Comparison of ENCODE assay signal across 8 cellular contexts in the genomic region with DNA sequence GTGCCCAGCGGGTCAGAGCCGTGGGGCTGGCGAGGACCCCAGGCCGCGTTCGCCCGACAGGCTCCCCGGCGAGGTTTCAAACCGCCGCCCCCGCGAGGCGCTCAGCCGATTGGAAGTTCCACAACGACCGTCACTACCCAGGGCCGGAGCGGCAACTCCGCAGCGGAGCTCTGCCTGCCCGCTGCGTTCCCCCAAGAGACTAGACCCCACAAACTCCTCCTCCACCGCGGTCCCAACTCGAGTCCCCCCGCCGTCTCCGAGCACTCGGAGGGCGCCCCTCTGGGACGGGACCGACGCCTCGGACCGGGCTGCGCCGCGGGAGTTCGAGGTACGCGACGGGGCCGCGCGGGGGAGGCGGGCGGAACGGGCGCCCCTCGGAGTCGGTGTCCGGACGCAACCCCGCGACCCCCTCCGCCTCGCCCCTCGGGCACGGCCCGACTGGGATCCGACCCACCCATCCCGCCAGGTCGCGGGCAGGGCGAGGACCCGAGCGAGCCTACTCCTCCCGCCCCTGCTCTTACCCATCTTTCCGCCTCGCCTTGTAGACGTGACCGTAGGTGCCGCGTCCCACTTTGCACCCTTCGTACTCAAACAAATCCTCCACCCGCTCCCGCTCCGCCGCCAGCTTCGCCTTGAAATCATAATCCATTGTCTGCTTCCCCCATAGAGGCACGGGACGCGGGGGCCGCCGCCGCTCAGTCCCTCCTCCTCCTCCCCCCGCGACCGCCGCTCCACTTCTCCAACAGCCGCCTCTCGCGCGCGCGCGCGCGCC. TPM values are rescaled to one million over a fixed set of nuclear protein-coding genes. Genes with fewer than 3 reads are reported as not detected.
DNase-seq lines count a peak whose midpoint lies in the region; ATAC-seq, FAIRE-seq and TF ChIP-seq lines count a peak whose summit lies in the region.

No MANE protein-coding gene starts in this region.

- H3K9me3 Mint-ChIP-seq in CD4-positive, CD25-positive, alpha-beta regulatory T cell: peaks cover 0 to 3% (median 0%) of the 10 kb centered on the region in 7 donors
- peaks cover 5% of the 10 kb centered on the region for H3K9me3 Mint-ChIP-seq in activated naive CD8-positive, alpha-beta T cell treated with anti-CD3 and anti-CD28 coated beads for 36 hours
- H3K9me3 Mint-ChIP-seq in type B pancreatic cell: peaks cover 6% of the 10 kb centered on the region

- peak overlapping the region; percentile 78 for H3K4me3 ChIP-seq in CD4-positive, CD25-positive, alpha-beta regulatory T cell (ENCODE audit: low read depth, low read length)
- H3K4me3 ChIP-seq in SJSA1 (peak overlapping the region; percentile 96), pancreas (peak overlapping the region; percentile 74 to 95 (median 93))

- TF ChIP-seq CTCF in pancreas (IDR thresholded peaks at IDR 0.05) (no peak), type B pancreatic cell (conservative IDR thresholded peaks at IDR 0.05) (no peak)

- peak overlapping the region; percentile 95 to 100 (median 98) for H3K4me3 Mint-ChIP-seq in CD4-positive, CD25-positive, alpha-beta regulatory T cell
- H3K4me3 Mint-ChIP-seq in activated naive CD8-positive, alpha-beta T cell treated with anti-CD3 and anti-CD28 coated beads for 36 hours: peak overlapping the region; percentile 95
- peak overlapping the region; percentile 98 for H3K4me3 Mint-ChIP-seq in type B pancreatic cell

- FAIRE-seq in pancreas (lab: Jason Lieb, UNC): no peak

- H3K36me3 ChIP-seq in CD4-positive, CD25-positive, alpha-beta regulatory T cell (ENCODE audit: control insufficient read depth, insufficient read depth, low read length): no peaks in the 10 kb centered on the region
- H3K36me3 ChIP-seq in SJSA1 (peaks cover 13% of the 10 kb centered on the region), pancreas (no peaks in the 10 kb centered on the region)

- ATAC-seq in CD4-positive, CD25-positive, alpha-beta regulatory T cell (ENCODE audit: low read depth in 2 of 2): peak; percentile 0 to 1
- ATAC-seq in GM19452 (IDR thresholded peaks at IDR 0.05; ENCODE audit: unreplicated experiment): peak; percentile 16
- ATAC-seq in Right ventricle myocardium superior (ENCODE audit: poor library complexity): peak; percentile 32
- ATAC-seq in pancreas: peak; percentile 6 to 41 (median 18)

- peak; percentile 48 to 67 (median 54) for DNase-seq in CD4-positive, CD25-positive, alpha-beta regulatory T cell
- DNase-seq in HT-29 (ENCODE audit: low spot score): peak; percentile 25
- peak; percentile 56 to 64 for DNase-seq in SJSA1 (ENCODE audit: low read depth in 1 of 2, low spot score in 2 of 2)
- DNase-seq in activated naive CD8-positive, alpha-beta T cell treated with anti-CD3 and anti-CD28 coated beads for 36 hours: peak; percentile 77
- peak; percentile 69 for DNase-seq in Right ventricle myocardium superior
- DNase-seq in pancreas: peak; percentile 36 to 83 (median 49)
- peak; percentile 76 for DNase-seq in type B pancreatic cell (ENCODE audit: extremely low spot score, unreplicated experiment)

- H3K9me3 ChIP-seq in CD4-positive, CD25-positive, alpha-beta regulatory T cell (ENCODE audit: control insufficient read depth in 2 of 2, low read length in 2 of 2): no peaks in the 10 kb centered on the region
- H3K9me3 ChIP-seq in SJSA1 (replicated peaks) (0 out of 2 replicates have a peak, but pooled peaks cover 3% of the 10 kb centered on the region), pancreas (no peaks in the 10 kb centered on the region)

- intact Hi-C loops in Right ventricle myocardium superior (cut with DNase I): loop anchor here (2.0 kb wide), 1 partner anchor 60 kb away; the partner anchor contains the start of gene AMD1
- intact Hi-C loops in pancreas (cut with DNase I): no loop called here

- peaks cover 15 to 43% (median 33%) of the 10 kb centered on the region in 4 donors for H3K4me1 Mint-ChIP-seq in CD4-positive, CD25-positive, alpha-beta regulatory T cell
- H3K4me1 Mint-ChIP-seq in activated naive CD8-positive, alpha-beta T cell treated with anti-CD3 and anti-CD28 coated beads for 36 hours: peaks cover 19% of the 10 kb centered on the region
- peaks cover 20% of the 10 kb centered on the region for H3K4me1 Mint-ChIP-seq in type B pancreatic cell (ENCODE audit: unreplicated experiment)

- peak overlapping the region; percentile 95 for H3K27ac ChIP-seq in CD4-positive, CD25-positive, alpha-beta regulatory T cell (ENCODE audit: insufficient read depth, low read length, poor library complexity, severe bottlenecking)
- peak overlapping the region; percentile 92 for H3K27ac ChIP-seq in SJSA1
- H3K27ac ChIP-seq in pancreas: peak overlapping the region; percentile 70 to 92 (median 90)

- H3K27ac Mint-ChIP-seq in CD4-positive, CD25-positive, alpha-beta regulatory T cell: peak overlapping the region; percentile 94 to 99 (median 99)
- peak overlapping the region; percentile 98 for H3K27ac Mint-ChIP-seq in activated naive CD8-positive, alpha-beta T cell treated with anti-CD3 and anti-CD28 coated beads for 36 hours
- peak overlapping the region; percentile 100 for H3K27ac Mint-ChIP-seq in type B pancreatic cell

- H3K4me1 ChIP-seq in CD4-positive, CD25-positive, alpha-beta regulatory T cell (ENCODE audit: control insufficient read depth, insufficient read depth, low read length, poor library complexity, severe bottlenecking): peaks cover 19% of the 10 kb centered on the region
- H3K4me1 ChIP-seq in SJSA1 (replicated peaks) (peaks cover 26% of the 10 kb centered on the region), pancreas (peaks cover 0 to 8% (median 5%) of the 10 kb centered on the region in 3 donors)

- no peaks in the 10 kb centered on the region for H3K27me3 ChIP-seq in CD4-positive, CD25-positive, alpha-beta regulatory T cell (ENCODE audit: control insufficient read depth, insufficient read depth, low read length)
- H3K27me3 ChIP-seq in SJSA1 (replicated peaks): no peaks in the 10 kb centered on the region
- no peaks in the 10 kb centered on the region for H3K27me3 ChIP-seq in pancreas

- H3K36me3 Mint-ChIP-seq in CD4-positive, CD25-positive, alpha-beta regulatory T cell: peaks cover 4% of the 10 kb centered on the region
- H3K36me3 Mint-ChIP-seq in activated naive CD8-positive, alpha-beta T cell treated with anti-CD3 and anti-CD28 coated beads for 36 hours: peaks cover 1% of the 10 kb centered on the region
- H3K36me3 Mint-ChIP-seq in type B pancreatic cell: peaks cover 6% of the 10 kb centered on the region

- 1% methylated on average over 61 to 100 of the region's 100 CpGs for WGBS in pancreas, 2 donors

- H3K27me3 Mint-ChIP-seq in CD4-positive, CD25-positive, alpha-beta regulatory T cell: peaks cover 10% of the 10 kb centered on the region
- H3K27me3 Mint-ChIP-seq in activated naive CD8-positive, alpha-beta T cell treated with anti-CD3 and anti-CD28 coated beads for 36 hours: peaks cover 7% of the 10 kb centered on the region
- no peaks in the 10 kb centered on the region for H3K27me3 Mint-ChIP-seq in type B pancreatic cell

RNA-seq across cellular contexts. Expression of gene CDK19, which starts 0.6 kb away (rescaled TPM):
- total RNA-seq in CD4-positive, CD25-positive, alpha-beta regulatory T cell: 16.5 TPM
- 1 to 10 TPM; 1.4 to 2.3 (median 1.6) TPM for polyA plus RNA-seq in CD4-positive, CD25-positive, alpha-beta regulatory T cell
- total RNA-seq in HT-29 (2014; rRNA removed; shearing (Covaris generic)): 4.0 and 4.8 TPM in 2 replicates
- 6.8 and 13.7 TPM in 2 replicates for total RNA-seq in SJSA1 (2014; rRNA removed; shearing (Covaris generic))
- 1 to 10 TPM; 8.8 to 9.2 TPM for total RNA-seq in activated naive CD8-positive, alpha-beta T cell treated with anti-CD3 and anti-CD28 coated beads for 36 hours
- 10.4 TPM for total RNA-seq in Right ventricle myocardium superior
- total RNA-seq in pancreas: 10 to 100 TPM in 1 of 6 donors, 1 to 10 TPM in 5; 3.3 to 14.7 (median 5.9) TPM
- 1 to 10 TPM; 2.4 to 4.3 TPM for polyA plus RNA-seq in pancreas
- 17.9 and 27.2 TPM in 2 replicates for total RNA-seq in type B pancreatic cell (ENCODE audit: low replicate concordance)

RNA-seq across cellular contexts. Expression of gene AMD1, which starts 59.9 kb away (rescaled TPM):
- total RNA-seq in CD4-positive, CD25-positive, alpha-beta regulatory T cell: 133 TPM
- 10 to 100 TPM; 60.6 to 64.4 (median 62.7) TPM for polyA plus RNA-seq in CD4-positive, CD25-positive, alpha-beta regulatory T cell
- 42.2 and 47.3 TPM in 2 replicates for total RNA-seq in HT-29 (2014; rRNA removed; shearing (Covaris generic))
- 79.6 and 100 TPM in 2 replicates for total RNA-seq in SJSA1 (2014; rRNA removed; shearing (Covaris generic))
- total RNA-seq in activated naive CD8-positive, alpha-beta T cell treated with anti-CD3 and anti-CD28 coated beads for 36 hours: 100 to 1,000 TPM; 113 to 117 TPM
- total RNA-seq in Right ventricle myocardium superior (67.0 TPM), pancreas (10 to 100 TPM; 15.4 to 30.1 (median 25.5) TPM), type B pancreatic cell (ENCODE audit: low replicate concordance) (58.8 and 84.3 TPM in 2 replicates)
- polyA plus RNA-seq in pancreas: 10 to 100 TPM; 11.3 to 24.0 TPM

Comparison
In these comparisons a context has a peak if more than half of its experiments do, and no peak if none do; other contexts are left out.
1. Peak in every context shown above with its lines: DNase-seq, ATAC-seq, H3K4me3 ChIP-seq and H3K27ac ChIP-seq.
2. DNase-seq: peak in every context shown above with its lines; median percentile 77 in activated naive CD8-positive, alpha-beta T cell treated with anti-CD3 and anti-CD28 coated beads for 36 hours; 76 in type B pancreatic cell; 69 in Right ventricle myocardium superior; 60 in SJSA1; 54 in CD4-positive, CD25-positive, alpha-beta regulatory T cell; 49 in pancreas; 25 in HT-29.